ENCODE assay signal across 20 cellular contexts in genomic region chr2:73091164-73091563, GRCh38. TPM values are rescaled to one million over a fixed set of nuclear protein-coding genes. Genes with fewer than 3 reads are reported as not detected.
DNase-seq lines count a peak whose midpoint lies in the region; ATAC-seq, FAIRE-seq and TF ChIP-seq lines count a peak whose summit lies in the region.
"Had no signal": no experiment of that assay in that cellular context is flagged by ENCODE, and none has a peak within 500 bp of the region (broad histone marks: within the 10 kb centered on the region; RNA-seq: fewer than 3 reads in every experiment).

No MANE protein-coding gene starts in this region.

- H2BK120ac ChIP-seq in trophoblast cell (ENCODE audit: insufficient read depth, low read length, poor library complexity): no peak overlapping the region

- no peak overlapping the region for H3K14ac ChIP-seq in trophoblast cell (ENCODE audit: low read length)

- H2AK5ac ChIP-seq in trophoblast cell (ENCODE audit: low read length): no peak overlapping the region

- H3K27me3 ChIP-seq in ascending aorta: no peaks in the 10 kb centered on the region
- H3K27me3 ChIP-seq in trophoblast cell (ENCODE audit: insufficient read depth, low read length): no peaks in the 10 kb centered on the region
- H3K27me3 ChIP-seq: BLaER1 treated with 17β-estradiol and CSF1 and Interleukin-3, amounts not matched to agents 10 nM and 100 nM; colonic mucosa had no signal

- H3K36me3 Mint-ChIP-seq in HFFc6 (ENCODE audit: low read depth) (peaks cover 5% of the 10 kb centered on the region), WTC11 (no peaks in the 10 kb centered on the region; the same call in 1 of the 2 replicates)
- H3K36me3 Mint-ChIP-seq: natural killer cell had no signal

- FAIRE-seq in kidney (lab: Jason Lieb, UNC): no peak
- FAIRE-seq: endothelial cell of umbilical vein, keratinocyte had no signal

- H3K4ac ChIP-seq in trophoblast cell (ENCODE audit: low read depth, low read length): no peak overlapping the region

- ATAC-seq in WTC11 (no peak), HG03175 (IDR thresholded peaks at IDR 0.05; ENCODE audit: unreplicated experiment) (no peak), esophagus mucosa (no peak)
- ATAC-seq: natural killer cell, Panc1 had no signal

- peak overlapping the region; percentile 96 for H3K27ac Mint-ChIP-seq in HFFc6
- H3K27ac Mint-ChIP-seq in WTC11: no peak overlapping the region
- H3K27ac Mint-ChIP-seq: natural killer cell had no signal

- H4K12ac ChIP-seq in trophoblast cell (ENCODE audit: low read depth, low read length): no peak overlapping the region

- no peak overlapping the region for H3K4me3 Mint-ChIP-seq in HFFc6
- H3K4me3 Mint-ChIP-seq in WTC11: no peak overlapping the region
- H3K4me3 Mint-ChIP-seq: natural killer cell had no signal

- H2AFZ ChIP-seq in trophoblast cell (ENCODE audit: insufficient read depth, low read length, poor library complexity): no peak overlapping the region

- peaks cover 7% of the 10 kb centered on the region for H3K79me2 ChIP-seq in trophoblast cell (ENCODE audit: control insufficient read depth, insufficient read depth, low read length, poor library complexity)

- intact Hi-C loops in ascending aorta (cut with DNase I): no loop called here
- intact Hi-C loops in kidney (cut with DNase I): no loop called here

- no peak overlapping the region for H3K23ac ChIP-seq in trophoblast cell (ENCODE audit: low read length)

- no peak for TF ChIP-seq CTCF in HFFc6 (IDR thresholded peaks at IDR 0.05)
- TF ChIP-seq CTCF in ascending aorta (IDR thresholded peaks at IDR 0.05): no peak
- no peak for TF ChIP-seq CTCF in kidney (IDR thresholded peaks at IDR 0.05; ENCODE audit: borderline replicate concordance, extremely low read depth, insufficient read depth)
- no peak for TF ChIP-seq CTCF in WTC11 (IDR thresholded peaks at IDR 0.05)

- H3K27ac ChIP-seq in ascending aorta: peak overlapping the region; percentile 63 to 93
- H3K27ac ChIP-seq in kidney (ENCODE audit: low read depth in 2 of 2, low read length in 2 of 2): peak overlapping the region; percentile 1 to 14
- no peak overlapping the region for H3K27ac ChIP-seq in trophoblast cell (ENCODE audit: low read depth, low read length)
- H3K27ac ChIP-seq: BLaER1 treated with 17β-estradiol and CSF1 and Interleukin-3, amounts not matched to agents 10 nM and 100 nM; colonic mucosa had no signal

- CTCF ChIA-PET in WTC11 (lab: Charles Lee): interaction anchor here (3.5 kb wide), 2 partner anchors 66 to 86 kb away, joined by 20 read pairs; no protein-coding TSS in a partner anchor

- H3K4me1 Mint-ChIP-seq in HFFc6 (ENCODE audit: low read depth) (peaks cover 74% of the 10 kb centered on the region), WTC11 (no peaks in the 10 kb centered on the region)
- H3K4me1 Mint-ChIP-seq: natural killer cell had no signal

- H2BK12ac ChIP-seq in trophoblast cell (ENCODE audit: low read length): peak overlapping the region; percentile 29

- peak; percentile 58 for DNase-seq in HFFc6
- DNase-seq in ascending aorta (ENCODE audit: low spot score in 2 of 2): no peak
- DNase-seq in kidney: peak; percentile 37
- peak; percentile 79 to 92 for DNase-seq in trophoblast cell
- no peak for DNase-seq in WTC11 (ENCODE audit: low spot score)
- no peak for DNase-seq in putamen (ENCODE audit: low spot score)
- DNase-seq: anterior cingulate cortex, colonic mucosa, head of caudate nucleus, natural killer cell, NCI-H2107, NCI-H748 treated with DMSO at 0.1 percent for 48 hours, retina, T-helper 1 cell had no signal

- H4K91ac ChIP-seq in trophoblast cell (ENCODE audit: low read depth, low read length): no peak overlapping the region

- H4K8ac ChIP-seq in trophoblast cell (ENCODE audit: low read depth, low read length): no peak overlapping the region

- H3K79me1 ChIP-seq in trophoblast cell (ENCODE audit: low read length): peaks cover 17% of the 10 kb centered on the region

- H3K9me3 ChIP-seq in ascending aorta: no peaks in the 10 kb centered on the region
- no peaks in the 10 kb centered on the region for H3K9me3 ChIP-seq in kidney (ENCODE audit: control insufficient read depth in 1 of 2, low read length in 2 of 2)
- H3K9me3 ChIP-seq in trophoblast cell (ENCODE audit: insufficient read depth, low read depth, low read length): no peaks in the 10 kb centered on the region
- H3K9me3 ChIP-seq: BLaER1 treated with 17β-estradiol and CSF1 and Interleukin-3, amounts not matched to agents 10 nM and 100 nM; colonic mucosa had no signal

- H3K27me3 Mint-ChIP-seq in HFFc6 (ENCODE audit: insufficient read depth) (peaks cover 4% of the 10 kb centered on the region), WTC11 (ENCODE audit: low read depth) (no peaks in the 10 kb centered on the region)

- H3K4me3 ChIP-seq in ascending aorta: no peak overlapping the region
- H3K4me3 ChIP-seq in kidney (ENCODE audit: low read length in 2 of 2): no peak overlapping the region
- H3K4me3 ChIP-seq in trophoblast cell (ENCODE audit: low read depth, low read length): no peak overlapping the region
- H3K4me3 ChIP-seq: BLaER1 treated with 17β-estradiol and CSF1 and Interleukin-3, amounts not matched to agents 10 nM and 100 nM; colonic mucosa had no signal

- H3K9ac ChIP-seq in kidney (ENCODE audit: low read length in 2 of 2) (no peak overlapping the region), trophoblast cell (ENCODE audit: low read length) (no peak overlapping the region)

- POLR2A ChIA-PET in WTC11 (lab: Charles Lee): no interaction called here

- H3K4me1 ChIP-seq in ascending aorta: peaks cover 23 to 69% of the 10 kb centered on the region in 2 donors
- H3K4me1 ChIP-seq in kidney (ENCODE audit: control insufficient read depth in 1 of 2, insufficient read depth in 1 of 2, low read depth in 1 of 2, low read length in 2 of 2): peaks cover 63 to 72% of the 10 kb centered on the region in 2 donors
- peaks cover 37 to 47% of the 10 kb centered on the region in 2 experiments for H3K4me1 ChIP-seq in trophoblast cell (ENCODE audit: control insufficient read depth in 1 of 2, insufficient read depth in 2 of 2, low read length in 2 of 2)
- H3K4me1 ChIP-seq: colonic mucosa had no signal

- no peak overlapping the region for H3K18ac ChIP-seq in trophoblast cell (ENCODE audit: low read length)

- WGBS in trophoblast cell (ENCODE audit: extremely low coverage, insufficient coverage, insufficient read length): no CpG with 5 or more reads among the region's 7 CpGs

- peaks cover 0 to 17% of the 10 kb centered on the region in 2 donors for H3K36me3 ChIP-seq in ascending aorta
- H3K36me3 ChIP-seq in kidney (ENCODE audit: control insufficient read depth in 1 of 2, insufficient read depth in 2 of 2, low read length in 2 of 2): peaks cover 9 to 18% of the 10 kb centered on the region in 2 donors
- peaks cover 13 to 14% of the 10 kb centered on the region in 2 experiments for H3K36me3 ChIP-seq in trophoblast cell (ENCODE audit: control insufficient read depth in 1 of 2, insufficient read depth in 2 of 2, low read length in 2 of 2)
- H3K36me3 ChIP-seq: colonic mucosa had no signal

- H3K9me3 Mint-ChIP-seq in HFFc6: no peaks in the 10 kb centered on the region
- H3K9me3 Mint-ChIP-seq in WTC11: no peaks in the 10 kb centered on the region
- H3K9me3 Mint-ChIP-seq: natural killer cell had no signal

- no peak overlapping the region for H3K4me2 ChIP-seq in trophoblast cell (ENCODE audit: low read length)

- H2BK5ac ChIP-seq in trophoblast cell (ENCODE audit: low read depth, low read length, poor library complexity): no peak overlapping the region

TF ChIP-seq in WTC11, 78 proteins besides CTCF, POLR2A, EP300 and RAD21:
- TF ChIP-seq ZNF219 (CRISPR knock-in tag; IDR thresholded peaks at IDR 0.05; ENCODE audit: borderline replicate concordance) (no peak), JAZF1 (CRISPR knock-in tag; IDR thresholded peaks at IDR 0.05) (no peak), CREB1 (CRISPR knock-in tag; IDR thresholded peaks at IDR 0.05) (no peak), GTF2I (CRISPR knock-in tag; conservative IDR thresholded peaks at IDR 0.05) (no peak), SMAD3 (CRISPR knock-in tag; IDR thresholded peaks at IDR 0.05; ENCODE audit: borderline replicate concordance) (no peak)
- TF ChIP-seq, protein P1, sequence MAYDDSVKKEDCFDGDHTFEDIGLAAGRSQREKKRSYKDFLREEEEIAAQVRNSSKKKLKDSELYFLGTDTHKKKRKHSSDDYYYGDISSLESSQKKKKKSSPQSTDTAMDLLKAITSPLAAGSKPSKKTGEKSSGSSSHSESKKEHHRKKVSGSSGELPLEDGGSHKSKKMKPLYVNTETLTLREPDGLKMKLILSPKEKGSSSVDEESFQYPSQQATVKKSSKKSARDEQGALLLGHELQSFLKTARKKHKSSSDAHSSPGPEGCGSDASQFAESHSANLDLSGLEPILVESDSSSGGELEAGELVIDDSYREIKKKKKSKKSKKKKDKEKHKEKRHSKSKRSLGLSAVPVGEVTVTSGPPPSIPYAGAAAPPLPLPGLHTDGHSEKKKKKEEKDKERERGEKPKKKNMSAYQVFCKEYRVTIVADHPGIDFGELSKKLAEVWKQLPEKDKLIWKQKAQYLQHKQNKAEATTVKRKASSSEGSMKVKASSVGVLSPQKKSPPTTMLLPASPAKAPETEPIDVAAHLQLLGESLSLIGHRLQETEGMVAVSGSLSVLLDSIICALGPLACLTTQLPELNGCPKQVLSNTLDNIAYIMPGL (CRISPR knock-in tag; IDR thresholded peaks at IDR 0.05): no peak

RNA-seq across cellular contexts. Expression of gene SFXN5, which starts 19.7 kb away (rescaled TPM):
- total RNA-seq in HFFc6 (2021; fragmentation: NEBNext Ultra II Directional; extraction: Animal tissue kit (Norgen Biotek cat#: 25700)): 10 to 100 TPM; 10.2 to 17.0 (median 14.7) TPM
- 9.3 TPM for total RNA-seq in ascending aorta
- 21.4 TPM for total RNA-seq in kidney
- polyA plus RNA-seq in kidney (ENCODE audit: insufficient read depth, low read depth, low replicate concordance): 35.9 TPM
- 9.5 and 13.2 TPM in 2 replicates for polyA plus RNA-seq in trophoblast cell (2013)
- 23.1 to 25.9 TPM (median 23.6 TPM) in 3 replicates for total RNA-seq in WTC11 (2021)
- 12.2 TPM for total RNA-seq in esophagus mucosa

RNA-seq across cellular contexts. Expression of gene RAB11FIP5, which starts 21.6 kb away (rescaled TPM):
- total RNA-seq in HFFc6 (2021; fragmentation: NEBNext Ultra II Directional; extraction: Animal tissue kit (Norgen Biotek cat#: 25700)): 10 to 100 TPM; 76.7 to 92.0 (median 83.6) TPM
- 95.3 TPM for total RNA-seq in ascending aorta
- 57.1 TPM for total RNA-seq in kidney
- polyA plus RNA-seq in kidney (ENCODE audit: insufficient read depth, low read depth, low replicate concordance): 49.6 TPM
- 30.2 and 32.3 TPM in 2 replicates for polyA plus RNA-seq in trophoblast cell (2013)
- total RNA-seq in WTC11 (2021): 14.0 to 16.0 TPM (median 14.3 TPM) in 3 replicates
- total RNA-seq in esophagus mucosa: 10.4 TPM

Comparison
In these comparisons a context has a peak if more than half of its experiments do, and no peak if none do; other contexts are left out.
1. DNase-seq: peak in HFFc6 (single experiment), kidney (single experiment) and trophoblast cell (2 of 2); none in ascending aorta (0 of 2), WTC11 (single experiment) and putamen (single experiment).